20 cellular contexts compared by ENCODE assay signal in the genomic region with DNA sequence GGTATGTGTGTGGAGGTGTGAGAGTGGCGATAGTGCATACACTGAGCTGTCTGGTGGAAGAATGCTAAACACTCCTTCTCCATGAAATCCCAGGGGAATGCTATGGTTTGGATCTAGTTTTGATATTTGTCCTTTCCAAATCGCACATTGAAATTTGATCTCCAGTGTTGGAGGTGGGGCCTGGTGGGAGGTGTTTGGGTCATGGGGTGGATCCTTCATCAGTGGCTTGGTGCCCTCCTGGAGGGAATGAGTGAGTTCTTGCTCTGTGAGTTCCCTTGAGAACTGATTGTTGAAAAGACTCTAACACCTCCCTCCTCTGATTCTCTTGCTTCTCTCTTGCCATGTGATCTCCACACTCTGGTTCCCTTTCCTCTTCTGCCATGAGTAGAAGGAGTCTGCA.
"Had no signal": no experiment of that assay in that cellular context is flagged by ENCODE, and none has a peak within 500 bp of the region (broad histone marks: within the 10 kb centered on the region; RNA-seq: fewer than 3 reads in every experiment).

No MANE protein-coding gene starts in this region.

- H3K9me3 ChIP-seq: SK-N-SH had no signal

- ATAC-seq: HepG2 had no signal

- DNase-seq: IMR-90, Karpas-422, KG1, MM.1S, NCI-H1092 treated with DMSO at 0.1 percent for 48 hours, NCI-H1436, NCI-H187, NCI-H2029, NCI-H2081 treated with DMSO at 0.1 percent for 48 hours, NCI-H2171, NCI-H226, NCI-H446, NCI-H510A, NCI-H524 treated with DMSO at 0.1 percent for 48 hours, NCI-H69, NCI-H774, Right ventricle myocardium superior, RPMI8226, SK-N-SH had no signal
